1 cellular context compared by ENCODE assay signal in genomic region chr17:61259360-61259759, GRCh38.
TF ChIP-seq lines count a peak whose summit lies in the region.

No MANE protein-coding gene starts in this region.

TF ChIP-seq in IMR-90, 13 proteins besides CTCF, POLR2A, EP300 and RAD21 (continued from another document):
- TF ChIP-seq ELK1 (IDR thresholded peaks at IDR 0.05; ENCODE audit: borderline replicate concordance, low read depth, low read length), result no peak
- no peak for TF ChIP-seq MAZ (IDR thresholded peaks at IDR 0.05; ENCODE audit: borderline replicate concordance, low read depth, low read length)
- TF ChIP-seq MXI1 (IDR thresholded peaks at IDR 0.05; ENCODE audit: borderline replicate concordance, low read depth, low read length), result no peak
- TF ChIP-seq RFX5 (IDR thresholded peaks at IDR 0.05; ENCODE audit: low read depth, low read length), result no peak
- no peak for TF ChIP-seq BHLHE40 (IDR thresholded peaks at IDR 0.05; ENCODE audit: low read depth, low read length)
- TF ChIP-seq MAFK (IDR thresholded peaks at IDR 0.05; ENCODE audit: low read depth, low read length), result no peak
TF ChIP-seq in IMR-90: peak in this region for 0.
